Comparison of ENCODE assay signal across 24 cellular contexts in genomic region chr10:30216811-30217210, GRCh38.
"Had no signal": no experiment of that assay in that cellular context is flagged by ENCODE, and none has a peak within 500 bp of the region (broad histone marks: within the 10 kb centered on the region; RNA-seq: fewer than 3 reads in every experiment).

No MANE protein-coding gene starts in this region.

- H3K27ac ChIP-seq: SJCRH30, VCaP had no signal

- H3K27me3 ChIP-seq: SJCRH30 had no signal

- H3K9me3 Mint-ChIP-seq: activated CD4-positive, alpha-beta memory T cell treated with anti-CD3 and anti-CD28 coated beads, Interleukin-2, amount 10 ng/mL, durations not matched to agents 7 days and 5 days; activated naive CD4-positive, alpha-beta T cell treated with anti-CD3 and anti-CD28 coated beads for 36 hours; activated T-helper 17 cell treated with anti-CD3 and anti-CD28 coated beads, Interleukin-2, amount 50 U/mL, for 72 hours had no signal

- ATAC-seq: activated CD4-positive, alpha-beta T cell treated with anti-CD3 and anti-CD28 coated beads for 36 hours; activated T-helper 17 cell treated with anti-CD3 and anti-CD28 coated beads, Interleukin-2, amount 50 U/mL, for 72 hours; Right ventricle myocardium inferior had no signal

- H3K36me3 Mint-ChIP-seq: activated naive CD8-positive, alpha-beta T cell; brain had no signal

- H3K36me3 ChIP-seq: SJCRH30 had no signal

- DNase-seq: activated CD4-positive, alpha-beta memory T cell treated with anti-CD3 and anti-CD28 coated beads, Interleukin-2, amount 10 ng/mL, durations not matched to agents 7 days and 5 days; activated CD4-positive, alpha-beta T cell treated with anti-CD3 and anti-CD28 coated beads for 36 hours; activated CD4-positive, alpha-beta T cell treated with anti-CD3 and anti-CD28 coated beads, Interleukin-2, amount 50 U/mL, for 1 hour; activated gamma-delta T cell; activated naive CD4-positive, alpha-beta T cell treated with anti-CD3 and anti-CD28 coated beads for 36 hours; activated T-cell treated with anti-CD3 and anti-CD28 coated beads for 4 hours; activated T-cell treated with anti-CD3 and anti-CD28 coated beads, Interleukin-2, amount 50 U/mL, for 48 hours; amygdala; KG1; NCI-H1105; NCI-H1436; NCI-H1694 treated with DMSO at 0.1 percent for 48 hours; NCI-H2081; NCI-H510A treated with DMSO at 0.1 percent for 48 hours; NCI-H69; SJCRH30; SK-N-SH; T-helper 1 cell had no signal

- H3K9me3 ChIP-seq: SJCRH30, SK-N-SH had no signal

- H3K4me2 ChIP-seq: SK-N-SH had no signal

- H3K27ac Mint-ChIP-seq: activated CD4-positive, alpha-beta memory T cell treated with anti-CD3 and anti-CD28 coated beads, Interleukin-2, amount 10 ng/mL, durations not matched to agents 7 days and 5 days; activated CD4-positive, alpha-beta T cell treated with anti-CD3 and anti-CD28 coated beads for 36 hours; activated naive CD4-positive, alpha-beta T cell treated with anti-CD3 and anti-CD28 coated beads for 36 hours; activated naive CD8-positive, alpha-beta T cell; activated T-helper 17 cell treated with anti-CD3 and anti-CD28 coated beads, Interleukin-2, amount 50 U/mL, for 72 hours; brain had no signal

- H3K4me3 ChIP-seq: SJCRH30 had no signal

- FAIRE-seq: astrocyte had no signal

- H3K4me1 Mint-ChIP-seq: activated T-helper 17 cell treated with anti-CD3 and anti-CD28 coated beads, Interleukin-2, amount 50 U/mL, for 72 hours had no signal

- H3K9ac ChIP-seq: SK-N-SH had no signal

- H3K4me3 Mint-ChIP-seq: activated CD4-positive, alpha-beta memory T cell treated with anti-CD3 and anti-CD28 coated beads, Interleukin-2, amount 10 ng/mL, durations not matched to agents 7 days and 5 days; activated CD4-positive, alpha-beta T cell treated with anti-CD3 and anti-CD28 coated beads for 36 hours; activated naive CD4-positive, alpha-beta T cell treated with anti-CD3 and anti-CD28 coated beads for 36 hours; activated naive CD8-positive, alpha-beta T cell; activated T-helper 17 cell treated with anti-CD3 and anti-CD28 coated beads, Interleukin-2, amount 50 U/mL, for 72 hours; brain had no signal
